ENCODE assay signal across 2 cellular contexts in genomic region chrX:82732861-82733260, GRCh38.
TF ChIP-seq lines count a peak whose summit lies in the region.

No MANE protein-coding gene starts in this region.

TF ChIP-seq in HCT116, 20 proteins besides CTCF, POLR2A, EP300 and RAD21 (continued from another document):
- no peak for TF ChIP-seq MAX (IDR thresholded peaks at IDR 0.05)

TF ChIP-seq in WTC11, 78 proteins besides CTCF, POLR2A, EP300 and RAD21 (continued from another document):
- TF ChIP-seq EMX1 (CRISPR knock-in tag; IDR thresholded peaks at IDR 0.05) = no peak
- no peak for TF ChIP-seq USF2 (CRISPR knock-in tag; IDR thresholded peaks at IDR 0.05)
- TF ChIP-seq CREB1 (CRISPR knock-in tag; IDR thresholded peaks at IDR 0.05) = no peak
- no peak for TF ChIP-seq PRRX2 (CRISPR knock-in tag; IDR thresholded peaks at IDR 0.05)
- TF ChIP-seq ZNF263 (CRISPR knock-in tag; IDR thresholded peaks at IDR 0.05; ENCODE audit: low read depth) = no peak
